ENCODE assay signal across 8 cellular contexts in genomic region chr22:22360014-22360413, GRCh38.
"Had no signal": no experiment of that assay in that cellular context is flagged by ENCODE, and none has a peak within 500 bp of the region (broad histone marks: within the 10 kb centered on the region; RNA-seq: fewer than 3 reads in every experiment).

No MANE protein-coding gene starts in this region.

- H3K4me3 ChIP-seq: GM12878 had no signal

- ATAC-seq: GM12878 had no signal

- DNase-seq: GDM1, GF-D8 had no signal

- FAIRE-seq: G401.6, GM12878, GM12891, GM12892, GM18507, GM19239 had no signal
